ENCODE assay signal across 8 cellular contexts in the genomic region with DNA sequence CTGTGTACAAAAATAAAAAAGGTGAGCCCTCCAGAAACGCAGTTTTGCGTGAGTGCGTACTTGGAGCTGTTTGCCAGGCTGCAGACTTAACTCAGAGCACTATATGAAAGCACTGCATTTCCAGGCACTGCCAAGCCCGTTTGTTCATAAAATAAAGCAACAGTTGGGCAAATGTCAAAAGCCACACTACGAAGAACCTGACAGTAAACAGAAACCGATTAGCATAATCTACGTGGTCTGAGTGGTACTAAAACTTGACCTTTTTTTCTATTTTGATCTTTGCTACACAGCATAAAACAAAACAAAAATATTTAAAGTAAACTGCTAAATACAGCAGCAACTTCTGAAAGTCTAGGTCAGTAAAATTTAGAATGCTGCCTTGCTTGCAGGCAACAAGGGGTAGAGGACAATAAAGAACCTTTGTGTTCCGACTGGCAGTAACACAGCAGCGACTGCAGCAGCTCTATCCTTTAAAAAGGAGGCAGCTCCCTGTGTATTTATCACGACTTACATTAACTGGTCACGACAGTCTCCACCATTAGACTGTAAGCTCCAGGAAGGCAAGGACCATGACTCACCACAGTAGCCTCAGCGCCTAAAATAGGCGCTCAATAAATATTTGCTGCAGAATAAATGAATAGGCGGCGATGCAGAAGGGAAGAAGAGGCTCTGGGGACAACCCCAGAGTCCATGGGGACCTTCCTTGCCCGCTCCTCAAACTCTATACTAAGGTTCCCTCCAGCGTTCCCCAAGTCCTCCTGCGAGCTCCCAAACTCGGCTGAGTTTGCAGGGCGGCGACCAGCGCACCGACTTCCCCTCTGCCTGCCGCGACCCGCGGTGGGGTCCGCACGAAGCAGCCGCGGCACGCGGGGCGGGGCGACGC. TPM values are rescaled to one million over a fixed set of nuclear protein-coding genes. Genes with fewer than 3 reads are reported as not detected.
A peak's percentile ranks its signal among the peaks of the same experiment; 100 is the strongest.
DNase-seq lines count a peak whose midpoint lies in the region; ATAC-seq and FAIRE-seq lines count a peak whose summit lies in the region.

No MANE protein-coding gene starts in this region.

- WGBS in aorta, 2 donors = 1 to 2% methylated on average over 35 to 36 of the region's 36 CpGs

- intact Hi-C loops in aorta (cut with DNase I) = loop anchor here (5.0 to 10.0 kb wide), 3 partner anchors 133 to 565 kb away; a partner anchor contains a TSS

- in situ Hi-C loops in SK-MEL-5 (cut with HindIII; ENCODE audit: low pct_unique_long_range_greater_than_20kb, low sequenced_read_pairs) = no loop called here

- H3K27ac Mint-ChIP-seq in CD4-positive, CD25-positive, alpha-beta regulatory T cell = peak overlapping the region; percentile 97 to 98 (median 98)

- no peaks in the 10 kb centered on the region for H3K9me3 ChIP-seq in CD4-positive, CD25-positive, alpha-beta regulatory T cell (ENCODE audit: control insufficient read depth in 2 of 2, low read length in 2 of 2)
- no peaks in the 10 kb centered on the region for H3K9me3 ChIP-seq in effector memory CD4-positive, alpha-beta T cell (ENCODE audit: control insufficient read depth, low read length)
- no peaks in the 10 kb centered on the region for H3K9me3 ChIP-seq in mononuclear cell (ENCODE audit: low read depth, low read length)
- no peaks in the 10 kb centered on the region for H3K9me3 ChIP-seq in aorta (ENCODE audit: control insufficient read depth, low read length)

- H3K36me3 ChIP-seq in CD4-positive, CD25-positive, alpha-beta regulatory T cell (ENCODE audit: control insufficient read depth, insufficient read depth, low read length) = peaks cover 23% of the 10 kb centered on the region
- H3K36me3 ChIP-seq in effector memory CD4-positive, alpha-beta T cell (ENCODE audit: control insufficient read depth, insufficient read depth, low read length) = peaks cover 16% of the 10 kb centered on the region
- no peaks in the 10 kb centered on the region for H3K36me3 ChIP-seq in aorta (ENCODE audit: control insufficient read depth in 1 of 2, insufficient read depth in 2 of 2, low read length in 1 of 2)

- H3K27me3 Mint-ChIP-seq in CD4-positive, CD25-positive, alpha-beta regulatory T cell = peaks cover 4% of the 10 kb centered on the region

- H3K4me3 Mint-ChIP-seq in CD4-positive, CD25-positive, alpha-beta regulatory T cell = peak overlapping the region; percentile 97 to 99 (median 98)

- no peak for ATAC-seq in CD4-positive, CD25-positive, alpha-beta regulatory T cell (ENCODE audit: low read depth in 2 of 2)
- ATAC-seq in aorta (ENCODE audit: low FRiP score) = no peak

- peak overlapping the region; percentile 90 for H3K4me3 ChIP-seq in CD4-positive, CD25-positive, alpha-beta regulatory T cell (ENCODE audit: low read depth, low read length)
- H3K4me3 ChIP-seq in effector memory CD4-positive, alpha-beta T cell (ENCODE audit: insufficient read depth, low read depth, low read length, poor library complexity, severe bottlenecking) = peak overlapping the region; percentile 75
- H3K4me3 ChIP-seq in mononuclear cell (ENCODE audit: low read length) = peak overlapping the region; percentile 96
- H3K4me3 ChIP-seq in aorta (ENCODE audit: low read length in 2 of 2) = peak overlapping the region; percentile 43 to 87

- DNase-seq in CD4-positive, CD25-positive, alpha-beta regulatory T cell = peak in 2 of 3 donors; percentile 22 to 42
- DNase-seq in GM19239 (ENCODE audit: insufficient read length, low spot score) (no peak), HK-2 (ENCODE audit: unreplicated experiment) (peak; percentile 43), SK-MEL-5 (ENCODE audit: low read depth, low spot score) (peak; percentile 47), aorta (no peak)
- DNase-seq in effector memory CD4-positive, alpha-beta T cell = no peak
- DNase-seq in stimulated activated CD4-positive, alpha-beta T cell treated with anti-CD3 and anti-CD28 coated beads, Interleukin-4, amount 100 ng/mL, for 1 hour = no peak

- H3K27me3 ChIP-seq in CD4-positive, CD25-positive, alpha-beta regulatory T cell (ENCODE audit: control insufficient read depth, insufficient read depth, low read length) = no peaks in the 10 kb centered on the region
- H3K27me3 ChIP-seq in effector memory CD4-positive, alpha-beta T cell (replicated peaks; ENCODE audit: control insufficient read depth, insufficient read depth, low read length, poor library complexity, severe bottlenecking) = no peaks in the 10 kb centered on the region
- no peaks in the 10 kb centered on the region for H3K27me3 ChIP-seq in mononuclear cell (ENCODE audit: insufficient read depth, low read length)
- no peaks in the 10 kb centered on the region for H3K27me3 ChIP-seq in aorta (ENCODE audit: control insufficient read depth in 1 of 2, insufficient read depth in 2 of 2, low read length in 1 of 2)

- H3K9me3 Mint-ChIP-seq in CD4-positive, CD25-positive, alpha-beta regulatory T cell = no peaks in the 10 kb centered on the region

- FAIRE-seq in GM19239 (lab: Jason Lieb, UNC) = peak; percentile 88

- peaks cover 17% of the 10 kb centered on the region for H3K36me3 Mint-ChIP-seq in CD4-positive, CD25-positive, alpha-beta regulatory T cell

- H3K27ac ChIP-seq in CD4-positive, CD25-positive, alpha-beta regulatory T cell (ENCODE audit: insufficient read depth, low read length, poor library complexity, severe bottlenecking) = peak overlapping the region; percentile 91
- H3K27ac ChIP-seq in effector memory CD4-positive, alpha-beta T cell (ENCODE audit: insufficient read depth, low read length, poor library complexity, severe bottlenecking) = peak overlapping the region; percentile 94
- peak overlapping the region; percentile 91 to 95 for H3K27ac ChIP-seq in aorta (ENCODE audit: low read depth in 1 of 2, low read length in 2 of 2)

- peaks cover 35% of the 10 kb centered on the region for H3K4me1 ChIP-seq in CD4-positive, CD25-positive, alpha-beta regulatory T cell (ENCODE audit: control insufficient read depth, insufficient read depth, low read length, poor library complexity, severe bottlenecking)
- peaks cover 6% of the 10 kb centered on the region for H3K4me1 ChIP-seq in effector memory CD4-positive, alpha-beta T cell (ENCODE audit: control insufficient read depth, insufficient read depth, low read length, poor library complexity, severe bottlenecking)
- peaks cover 20% of the 10 kb centered on the region for H3K4me1 ChIP-seq in mononuclear cell (ENCODE audit: insufficient read depth, low read length)
- H3K4me1 ChIP-seq in aorta (ENCODE audit: control insufficient read depth in 1 of 2, insufficient read depth in 2 of 2, low read length in 2 of 2) = no peaks in the 10 kb centered on the region

- H3K4me1 Mint-ChIP-seq in CD4-positive, CD25-positive, alpha-beta regulatory T cell = peaks cover 26 to 49% (median 41%) of the 10 kb centered on the region in 4 donors

RNA-seq across cellular contexts. Expression of a gene that starts 0.9 kb away (rescaled TPM):
- total RNA-seq in CD4-positive, CD25-positive, alpha-beta regulatory T cell = 58.3 TPM
- polyA plus RNA-seq in CD4-positive, CD25-positive, alpha-beta regulatory T cell = 10 to 100 TPM; 39.8 to 60.0 (median 43.7) TPM
- total RNA-seq in SK-MEL-5 (2014; rRNA removed; shearing (Covaris generic)) = 71.5 and 81.6 TPM in 2 replicates
- 55.8 and 66.8 TPM in 2 replicates for polyA plus RNA-seq in SK-MEL-5 (2015; cell fraction: cytosol; rRNA removed)
- polyA plus RNA-seq in SK-MEL-5 (2015; cell fraction: nucleus; rRNA removed) = 474 and 544 TPM in 2 replicates
- 85.8 TPM for total RNA-seq in mononuclear cell
- 10 to 100 TPM; 70.8 to 81.3 TPM for total RNA-seq in aorta
- polyA plus RNA-seq in aorta = 10 to 100 TPM; 26.4 to 50.8 TPM

RNA-seq across cellular contexts. Expression of a gene that starts 44.2 kb away (rescaled TPM):
- 0.30 TPM for total RNA-seq in CD4-positive, CD25-positive, alpha-beta regulatory T cell
- 1 to 10 TPM in 3 of 4 donors, under 1 TPM in 1; 0.73 to 2.6 (median 1.3) TPM for polyA plus RNA-seq in CD4-positive, CD25-positive, alpha-beta regulatory T cell
- not detected in 2 replicates for total RNA-seq in SK-MEL-5 (2014; rRNA removed; shearing (Covaris generic))
- not detected in 2 replicates for polyA plus RNA-seq in SK-MEL-5 (2015; cell fraction: cytosol; rRNA removed)
- not detected in 2 replicates for polyA plus RNA-seq in SK-MEL-5 (2015; cell fraction: nucleus; rRNA removed)
- total RNA-seq in mononuclear cell (0.42 TPM), aorta (not detected)
- polyA plus RNA-seq in aorta = not detected

Comparison
In these comparisons a context has a peak if more than half of its experiments do, and no peak if none do; other contexts are left out.
1. DNase-seq: peak in CD4-positive, CD25-positive, alpha-beta regulatory T cell (2 of 3), HK-2 (single experiment) and SK-MEL-5 (single experiment); none in GM19239 (single experiment), effector memory CD4-positive, alpha-beta T cell (0 of 3), aorta (0 of 2) and stimulated activated CD4-positive, alpha-beta T cell treated with anti-CD3 and anti-CD28 coated beads, Interleukin-4, amount 100 ng/mL, for 1 hour (single experiment).
2. Peak in every context shown above with its lines, with median percentiles within 50 percentile points of each other: H3K27ac ChIP-seq and H3K4me3 ChIP-seq.